ENCODE assay signal across 1 cellular context in the genomic region with DNA sequence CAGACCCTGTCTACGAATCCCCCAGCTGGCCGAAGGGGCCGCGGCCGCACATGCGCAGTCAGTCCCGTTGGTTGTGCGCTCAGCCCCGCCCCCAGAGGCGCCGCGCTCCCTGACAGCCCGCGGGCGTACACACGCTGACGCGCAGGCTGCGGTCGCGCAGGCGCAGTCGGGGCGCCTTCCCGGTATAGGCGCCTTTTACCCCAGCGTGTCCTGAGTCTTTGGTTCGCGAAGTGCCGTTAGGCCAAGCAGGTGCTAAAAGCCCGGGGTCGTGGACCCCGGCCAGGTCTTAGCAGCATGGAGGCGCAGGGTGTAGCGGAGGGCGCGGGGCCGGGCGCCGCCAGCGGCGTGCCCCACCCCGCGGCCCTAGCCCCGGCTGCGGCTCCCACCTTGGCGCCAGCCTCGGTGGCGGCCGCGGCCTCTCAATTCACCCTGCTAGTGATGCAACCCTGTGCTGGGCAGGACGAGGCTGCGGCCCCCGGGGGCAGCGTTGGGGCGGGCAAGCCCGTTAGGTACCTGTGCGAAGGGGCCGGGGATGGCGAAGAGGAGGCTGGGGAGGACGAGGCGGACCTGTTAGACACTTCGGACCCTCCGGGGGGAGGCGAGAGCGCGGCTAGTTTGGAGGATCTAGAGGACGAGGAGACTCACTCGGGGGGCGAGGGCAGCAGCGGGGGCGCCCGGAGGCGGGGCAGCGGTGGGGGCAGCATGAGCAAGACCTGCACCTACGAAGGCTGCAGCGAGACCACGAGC.
TF ChIP-seq lines count a peak whose summit lies in the region.

A gene with protein sequence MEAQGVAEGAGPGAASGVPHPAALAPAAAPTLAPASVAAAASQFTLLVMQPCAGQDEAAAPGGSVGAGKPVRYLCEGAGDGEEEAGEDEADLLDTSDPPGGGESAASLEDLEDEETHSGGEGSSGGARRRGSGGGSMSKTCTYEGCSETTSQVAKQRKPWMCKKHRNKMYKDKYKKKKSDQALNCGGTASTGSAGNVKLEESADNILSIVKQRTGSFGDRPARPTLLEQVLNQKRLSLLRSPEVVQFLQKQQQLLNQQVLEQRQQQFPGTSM (plus strand): TSS at position 159 of the 747 bp plus-strand sequence. CDS start 136 bp downstream, at position 295.

TF ChIP-seq in K562, 482 proteins besides CTCF, POLR2A, EP300 and RAD21 (continued from another document and continues in another):
- TF ChIP-seq, protein P1, sequence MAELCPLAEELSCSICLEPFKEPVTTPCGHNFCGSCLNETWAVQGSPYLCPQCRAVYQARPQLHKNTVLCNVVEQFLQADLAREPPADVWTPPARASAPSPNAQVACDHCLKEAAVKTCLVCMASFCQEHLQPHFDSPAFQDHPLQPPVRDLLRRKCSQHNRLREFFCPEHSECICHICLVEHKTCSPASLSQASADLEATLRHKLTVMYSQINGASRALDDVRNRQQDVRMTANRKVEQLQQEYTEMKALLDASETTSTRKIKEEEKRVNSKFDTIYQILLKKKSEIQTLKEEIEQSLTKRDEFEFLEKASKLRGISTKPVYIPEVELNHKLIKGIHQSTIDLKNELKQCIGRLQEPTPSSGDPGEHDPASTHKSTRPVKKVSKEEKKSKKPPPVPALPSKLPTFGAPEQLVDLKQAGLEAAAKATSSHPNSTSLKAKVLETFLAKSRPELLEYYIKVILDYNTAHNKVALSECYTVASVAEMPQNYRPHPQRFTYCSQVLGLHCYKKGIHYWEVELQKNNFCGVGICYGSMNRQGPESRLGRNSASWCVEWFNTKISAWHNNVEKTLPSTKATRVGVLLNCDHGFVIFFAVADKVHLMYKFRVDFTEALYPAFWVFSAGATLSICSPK (IDR thresholded peaks at IDR 0.05; ENCODE audit: borderline replicate concordance), result no peak
- TF ChIP-seq ZNF12 (CRISPR knock-in tag; IDR thresholded peaks at IDR 0.05) (no peak), MECOM (CRISPR knock-in tag; IDR thresholded peaks at IDR 0.05) (no peak), PTBP1 (IDR thresholded peaks at IDR 0.05; ENCODE audit: low read depth, low read length) (no peak), SREBF1 (IDR thresholded peaks at IDR 0.05; ENCODE audit: borderline replicate concordance, low read depth, low read length) (no peak), GATAD2A (IDR thresholded peaks at IDR 0.05) (no peak), FOXA1 (IDR thresholded peaks at IDR 0.05; ENCODE audit: borderline replicate concordance) (no peak), CCNT2 (IDR thresholded peaks at IDR 0.05; ENCODE audit: borderline replicate concordance, extremely low read depth, insufficient read length, low read depth, low read length) (peak; percentile 19), ZNF384 (IDR thresholded peaks at IDR 0.05; ENCODE audit: low read depth, low read length) (no peak), ZNF76 (CRISPR knock-in tag; IDR thresholded peaks at IDR 0.05; ENCODE audit: borderline replicate concordance) (no peak), WHSC1 (IDR thresholded peaks at IDR 0.05; ENCODE audit: low read length) (no peak), CBFB (CRISPR knock-in tag; IDR thresholded peaks at IDR 0.05) (no peak), EWSR1 (IDR thresholded peaks at IDR 0.05; ENCODE audit: borderline replicate concordance, low read depth, partially characterized antibody) (no peak), ZNF354B (CRISPR knock-in tag; IDR thresholded peaks at IDR 0.05) (no peak), CXXC5 (CRISPR knock-in tag; IDR thresholded peaks at IDR 0.05) (peak; percentile 52)
- TF ChIP-seq, protein P2, sequence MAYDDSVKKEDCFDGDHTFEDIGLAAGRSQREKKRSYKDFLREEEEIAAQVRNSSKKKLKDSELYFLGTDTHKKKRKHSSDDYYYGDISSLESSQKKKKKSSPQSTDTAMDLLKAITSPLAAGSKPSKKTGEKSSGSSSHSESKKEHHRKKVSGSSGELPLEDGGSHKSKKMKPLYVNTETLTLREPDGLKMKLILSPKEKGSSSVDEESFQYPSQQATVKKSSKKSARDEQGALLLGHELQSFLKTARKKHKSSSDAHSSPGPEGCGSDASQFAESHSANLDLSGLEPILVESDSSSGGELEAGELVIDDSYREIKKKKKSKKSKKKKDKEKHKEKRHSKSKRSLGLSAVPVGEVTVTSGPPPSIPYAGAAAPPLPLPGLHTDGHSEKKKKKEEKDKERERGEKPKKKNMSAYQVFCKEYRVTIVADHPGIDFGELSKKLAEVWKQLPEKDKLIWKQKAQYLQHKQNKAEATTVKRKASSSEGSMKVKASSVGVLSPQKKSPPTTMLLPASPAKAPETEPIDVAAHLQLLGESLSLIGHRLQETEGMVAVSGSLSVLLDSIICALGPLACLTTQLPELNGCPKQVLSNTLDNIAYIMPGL (CRISPR knock-in tag; IDR thresholded peaks at IDR 0.05), result no peak
- TF ChIP-seq, protein P3, sequence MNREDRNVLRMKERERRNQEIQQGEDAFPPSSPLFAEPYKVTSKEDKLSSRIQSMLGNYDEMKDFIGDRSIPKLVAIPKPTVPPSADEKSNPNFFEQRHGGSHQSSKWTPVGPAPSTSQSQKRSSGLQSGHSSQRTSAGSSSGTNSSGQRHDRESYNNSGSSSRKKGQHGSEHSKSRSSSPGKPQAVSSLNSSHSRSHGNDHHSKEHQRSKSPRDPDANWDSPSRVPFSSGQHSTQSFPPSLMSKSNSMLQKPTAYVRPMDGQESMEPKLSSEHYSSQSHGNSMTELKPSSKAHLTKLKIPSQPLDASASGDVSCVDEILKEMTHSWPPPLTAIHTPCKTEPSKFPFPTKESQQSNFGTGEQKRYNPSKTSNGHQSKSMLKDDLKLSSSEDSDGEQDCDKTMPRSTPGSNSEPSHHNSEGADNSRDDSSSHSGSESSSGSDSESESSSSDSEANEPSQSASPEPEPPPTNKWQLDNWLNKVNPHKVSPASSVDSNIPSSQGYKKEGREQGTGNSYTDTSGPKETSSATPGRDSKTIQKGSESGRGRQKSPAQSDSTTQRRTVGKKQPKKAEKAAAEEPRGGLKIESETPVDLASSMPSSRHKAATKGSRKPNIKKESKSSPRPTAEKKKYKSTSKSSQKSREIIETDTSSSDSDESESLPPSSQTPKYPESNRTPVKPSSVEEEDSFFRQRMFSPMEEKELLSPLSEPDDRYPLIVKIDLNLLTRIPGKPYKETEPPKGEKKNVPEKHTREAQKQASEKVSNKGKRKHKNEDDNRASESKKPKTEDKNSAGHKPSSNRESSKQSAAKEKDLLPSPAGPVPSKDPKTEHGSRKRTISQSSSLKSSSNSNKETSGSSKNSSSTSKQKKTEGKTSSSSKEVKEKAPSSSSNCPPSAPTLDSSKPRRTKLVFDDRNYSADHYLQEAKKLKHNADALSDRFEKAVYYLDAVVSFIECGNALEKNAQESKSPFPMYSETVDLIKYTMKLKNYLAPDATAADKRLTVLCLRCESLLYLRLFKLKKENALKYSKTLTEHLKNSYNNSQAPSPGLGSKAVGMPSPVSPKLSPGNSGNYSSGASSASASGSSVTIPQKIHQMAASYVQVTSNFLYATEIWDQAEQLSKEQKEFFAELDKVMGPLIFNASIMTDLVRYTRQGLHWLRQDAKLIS (CRISPR knock-in tag; IDR thresholded peaks at IDR 0.05), result no peak
- TF ChIP-seq, protein P4, sequence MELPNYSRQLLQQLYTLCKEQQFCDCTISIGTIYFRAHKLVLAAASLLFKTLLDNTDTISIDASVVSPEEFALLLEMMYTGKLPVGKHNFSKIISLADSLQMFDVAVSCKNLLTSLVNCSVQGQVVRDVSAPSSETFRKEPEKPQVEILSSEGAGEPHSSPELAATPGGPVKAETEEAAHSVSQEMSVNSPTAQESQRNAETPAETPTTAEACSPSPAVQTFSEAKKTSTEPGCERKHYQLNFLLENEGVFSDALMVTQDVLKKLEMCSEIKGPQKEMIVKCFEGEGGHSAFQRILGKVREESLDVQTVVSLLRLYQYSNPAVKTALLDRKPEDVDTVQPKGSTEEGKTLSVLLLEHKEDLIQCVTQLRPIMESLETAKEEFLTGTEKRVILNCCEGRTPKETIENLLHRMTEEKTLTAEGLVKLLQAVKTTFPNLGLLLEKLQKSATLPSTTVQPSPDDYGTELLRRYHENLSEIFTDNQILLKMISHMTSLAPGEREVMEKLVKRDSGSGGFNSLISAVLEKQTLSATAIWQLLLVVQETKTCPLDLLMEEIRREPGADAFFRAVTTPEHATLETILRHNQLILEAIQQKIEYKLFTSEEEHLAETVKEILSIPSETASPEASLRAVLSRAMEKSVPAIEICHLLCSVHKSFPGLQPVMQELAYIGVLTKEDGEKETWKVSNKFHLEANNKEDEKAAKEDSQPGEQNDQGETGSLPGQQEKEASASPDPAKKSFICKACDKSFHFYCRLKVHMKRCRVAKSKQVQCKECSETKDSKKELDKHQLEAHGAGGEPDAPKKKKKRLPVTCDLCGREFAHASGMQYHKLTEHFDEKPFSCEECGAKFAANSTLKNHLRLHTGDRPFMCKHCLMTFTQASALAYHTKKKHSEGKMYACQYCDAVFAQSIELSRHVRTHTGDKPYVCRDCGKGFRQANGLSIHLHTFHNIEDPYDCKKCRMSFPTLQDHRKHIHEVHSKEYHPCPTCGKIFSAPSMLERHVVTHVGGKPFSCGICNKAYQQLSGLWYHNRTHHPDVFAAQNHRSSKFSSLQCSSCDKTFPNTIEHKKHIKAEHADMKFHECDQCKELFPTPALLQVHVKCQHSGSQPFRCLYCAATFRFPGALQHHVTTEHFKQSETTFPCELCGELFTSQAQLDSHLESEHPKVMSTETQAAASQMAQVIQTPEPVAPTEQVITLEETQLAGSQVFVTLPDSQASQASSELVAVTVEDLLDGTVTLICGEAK (IDR thresholded peaks at IDR 0.05), result no peak
- TF ChIP-seq, protein P4 (CRISPR knock-in tag; IDR thresholded peaks at IDR 0.05), result no peak
- TF ChIP-seq, protein P5, sequence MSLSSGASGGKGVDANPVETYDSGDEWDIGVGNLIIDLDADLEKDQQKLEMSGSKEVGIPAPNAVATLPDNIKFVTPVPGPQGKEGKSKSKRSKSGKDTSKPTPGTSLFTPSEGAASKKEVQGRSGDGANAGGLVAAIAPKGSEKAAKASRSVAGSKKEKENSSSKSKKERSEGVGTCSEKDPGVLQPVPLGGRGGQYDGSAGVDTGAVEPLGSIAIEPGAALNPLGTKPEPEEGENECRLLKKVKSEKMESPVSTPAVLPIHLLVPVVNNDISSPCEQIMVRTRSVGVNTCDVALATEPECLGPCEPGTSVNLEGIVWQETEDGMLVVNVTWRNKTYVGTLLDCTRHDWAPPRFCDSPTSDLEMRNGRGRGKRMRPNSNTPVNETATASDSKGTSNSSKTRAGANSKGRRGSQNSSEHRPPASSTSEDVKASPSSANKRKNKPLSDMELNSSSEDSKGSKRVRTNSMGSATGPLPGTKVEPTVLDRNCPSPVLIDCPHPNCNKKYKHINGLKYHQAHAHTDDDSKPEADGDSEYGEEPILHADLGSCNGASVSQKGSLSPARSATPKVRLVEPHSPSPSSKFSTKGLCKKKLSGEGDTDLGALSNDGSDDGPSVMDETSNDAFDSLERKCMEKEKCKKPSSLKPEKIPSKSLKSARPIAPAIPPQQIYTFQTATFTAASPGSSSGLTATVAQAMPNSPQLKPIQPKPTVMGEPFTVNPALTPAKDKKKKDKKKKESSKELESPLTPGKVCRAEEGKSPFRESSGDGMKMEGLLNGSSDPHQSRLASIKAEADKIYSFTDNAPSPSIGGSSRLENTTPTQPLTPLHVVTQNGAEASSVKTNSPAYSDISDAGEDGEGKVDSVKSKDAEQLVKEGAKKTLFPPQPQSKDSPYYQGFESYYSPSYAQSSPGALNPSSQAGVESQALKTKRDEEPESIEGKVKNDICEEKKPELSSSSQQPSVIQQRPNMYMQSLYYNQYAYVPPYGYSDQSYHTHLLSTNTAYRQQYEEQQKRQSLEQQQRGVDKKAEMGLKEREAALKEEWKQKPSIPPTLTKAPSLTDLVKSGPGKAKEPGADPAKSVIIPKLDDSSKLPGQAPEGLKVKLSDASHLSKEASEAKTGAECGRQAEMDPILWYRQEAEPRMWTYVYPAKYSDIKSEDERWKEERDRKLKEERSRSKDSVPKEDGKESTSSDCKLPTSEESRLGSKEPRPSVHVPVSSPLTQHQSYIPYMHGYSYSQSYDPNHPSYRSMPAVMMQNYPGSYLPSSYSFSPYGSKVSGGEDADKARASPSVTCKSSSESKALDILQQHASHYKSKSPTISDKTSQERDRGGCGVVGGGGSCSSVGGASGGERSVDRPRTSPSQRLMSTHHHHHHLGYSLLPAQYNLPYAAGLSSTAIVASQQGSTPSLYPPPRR (CRISPR knock-in tag; IDR thresholded peaks at IDR 0.05; ENCODE audit: borderline replicate concordance), result no peak
- TF ChIP-seq, protein P6, sequence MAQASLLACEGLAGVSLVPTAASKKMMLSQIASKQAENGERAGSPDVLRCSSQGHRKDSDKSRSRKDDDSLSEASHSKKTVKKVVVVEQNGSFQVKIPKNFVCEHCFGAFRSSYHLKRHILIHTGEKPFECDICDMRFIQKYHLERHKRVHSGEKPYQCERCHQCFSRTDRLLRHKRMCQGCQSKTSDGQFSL (CRISPR knock-in tag; IDR thresholded peaks at IDR 0.05), result no peak
- TF ChIP-seq, protein P6 (tag; IDR thresholded peaks at IDR 0.05), result no peak
